ENCODE assay signal across 2 cellular contexts in the genomic region with DNA sequence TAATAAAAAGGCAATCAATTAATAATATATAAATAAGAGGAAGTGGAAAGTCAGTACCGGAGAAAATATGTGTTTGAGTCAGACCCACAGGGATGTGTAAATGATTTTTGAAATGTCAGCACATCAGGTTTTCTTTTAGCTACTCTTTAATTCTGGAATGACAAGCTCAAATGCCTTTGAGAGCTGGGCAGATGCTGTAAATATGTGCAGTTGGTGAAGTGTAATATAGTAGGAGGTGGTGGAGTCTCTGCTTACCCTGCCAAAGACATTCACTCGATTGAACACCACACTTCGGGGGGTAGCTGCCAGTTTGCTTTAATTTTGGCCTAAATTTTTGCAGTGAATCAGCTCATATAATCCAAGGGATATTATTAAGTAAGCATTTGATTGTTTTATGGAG.
TF ChIP-seq lines count a peak whose summit lies in the region.

No MANE protein-coding gene starts in this region.

TF ChIP-seq in GM23338, 12 proteins besides CTCF, POLR2A, EP300 and RAD21:
- no peak for TF ChIP-seq EZH2phosphoT487 (IDR thresholded peaks at IDR 0.05; ENCODE audit: unreplicated experiment)
- no peak for TF ChIP-seq ZNF114 (CRISPR knock-in tag; IDR thresholded peaks at IDR 0.05)
- no peak for TF ChIP-seq POLR2AphosphoS5 (IDR thresholded peaks at IDR 0.05; ENCODE audit: low read depth)
- no peak for TF ChIP-seq ZNF331 (CRISPR knock-in tag; IDR thresholded peaks at IDR 0.05; ENCODE audit: low read depth)
- TF ChIP-seq EZH2 (IDR thresholded peaks at IDR 0.05; ENCODE audit: low read depth, unreplicated experiment) = no peak
- TF ChIP-seq NANOG (IDR thresholded peaks at IDR 0.05; ENCODE audit: borderline replicate concordance) = no peak
- no peak for TF ChIP-seq ETS1 (IDR thresholded peaks at IDR 0.05)
- no peak for TF ChIP-seq STAT1 (IDR thresholded peaks at IDR 0.05; ENCODE audit: unreplicated experiment)
- TF ChIP-seq CREB1 (CRISPR knock-in tag; IDR thresholded peaks at IDR 0.05; ENCODE audit: low read depth) = no peak
- no peak for TF ChIP-seq JUNB (IDR thresholded peaks at IDR 0.05; ENCODE audit: unreplicated experiment)
TF ChIP-seq in GM23338: peak in this region for 0.

TF ChIP-seq in HepG2, 621 proteins besides CTCF, POLR2A, EP300 and RAD21:
- TF ChIP-seq FOXK1 (CRISPR knock-in tag; IDR thresholded peaks at IDR 0.05; ENCODE audit: borderline replicate concordance, low read depth) = no peak
- TF ChIP-seq, protein P1, sequence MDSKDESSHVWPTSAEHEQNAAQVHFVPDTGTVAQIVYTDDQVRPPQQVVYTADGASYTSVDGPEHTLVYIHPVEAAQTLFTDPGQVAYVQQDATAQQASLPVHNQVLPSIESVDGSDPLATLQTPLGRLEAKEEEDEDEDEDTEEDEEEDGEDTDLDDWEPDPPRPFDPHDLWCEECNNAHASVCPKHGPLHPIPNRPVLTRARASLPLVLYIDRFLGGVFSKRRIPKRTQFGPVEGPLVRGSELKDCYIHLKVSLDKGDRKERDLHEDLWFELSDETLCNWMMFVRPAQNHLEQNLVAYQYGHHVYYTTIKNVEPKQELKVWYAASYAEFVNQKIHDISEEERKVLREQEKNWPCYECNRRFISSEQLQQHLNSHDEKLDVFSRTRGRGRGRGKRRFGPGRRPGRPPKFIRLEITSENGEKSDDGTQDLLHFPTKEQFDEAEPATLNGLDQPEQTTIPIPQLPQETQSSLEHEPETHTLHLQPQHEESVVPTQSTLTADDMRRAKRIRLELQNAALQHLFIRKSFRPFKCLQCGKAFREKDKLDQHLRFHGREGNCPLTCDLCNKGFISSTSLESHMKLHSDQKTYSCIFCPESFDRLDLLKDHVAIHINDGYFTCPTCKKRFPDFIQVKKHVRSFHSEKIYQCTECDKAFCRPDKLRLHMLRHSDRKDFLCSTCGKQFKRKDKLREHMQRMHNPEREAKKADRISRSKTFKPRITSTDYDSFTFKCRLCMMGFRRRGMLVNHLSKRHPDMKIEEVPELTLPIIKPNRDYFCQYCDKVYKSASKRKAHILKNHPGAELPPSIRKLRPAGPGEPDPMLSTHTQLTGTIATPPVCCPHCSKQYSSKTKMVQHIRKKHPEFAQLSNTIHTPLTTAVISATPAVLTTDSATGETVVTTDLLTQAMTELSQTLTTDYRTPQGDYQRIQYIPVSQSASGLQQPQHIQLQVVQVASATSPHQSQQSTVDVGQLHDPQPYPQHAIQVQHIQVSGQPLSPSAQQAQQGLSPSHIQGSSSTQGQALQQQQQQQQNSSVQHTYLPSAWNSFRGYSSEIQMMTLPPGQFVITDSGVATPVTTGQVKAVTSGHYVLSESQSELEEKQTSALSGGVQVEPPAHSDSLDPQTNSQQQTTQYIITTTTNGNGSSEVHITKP (CRISPR knock-in tag; IDR thresholded peaks at IDR 0.05; ENCODE audit: low read depth) = no peak
- TF ChIP-seq ZNF282 (IDR thresholded peaks at IDR 0.05; ENCODE audit: partially characterized antibody) = no peak
- 0 out of 4 replicates have a peak, but pooled peaks of 1 of the 2 experiments have one; percentile 9 for TF ChIP-seq MAFK (conservative IDR thresholded peaks at IDR 0.05 in 1 of 2, IDR thresholded peaks at IDR 0.05 in 1 of 2; ENCODE audit: low read length in 2 of 2)
- no peak for TF ChIP-seq ZNF615 (CRISPR knock-in tag; IDR thresholded peaks at IDR 0.05; ENCODE audit: borderline replicate concordance)
- no peak for TF ChIP-seq GLI4 (CRISPR knock-in tag; IDR thresholded peaks at IDR 0.05; ENCODE audit: borderline replicate concordance)
- no peak for TF ChIP-seq MED1 (CRISPR knock-in tag; IDR thresholded peaks at IDR 0.05)
- no peak for TF ChIP-seq ADNP (CRISPR knock-in tag; IDR thresholded peaks at IDR 0.05)
